20 cellular contexts compared by ENCODE assay signal in genomic region chr15:57353317-57353804, GRCh38. TPM values are rescaled to one million over a fixed set of nuclear protein-coding genes. Genes with fewer than 3 reads are reported as not detected.
DNase-seq lines count a peak whose midpoint lies in the region; ATAC-seq, FAIRE-seq and TF ChIP-seq lines count a peak whose summit lies in the region.
"Had no signal": no experiment of that assay in that cellular context is flagged by ENCODE, and none has a peak within 500 bp of the region (broad histone marks: within the 10 kb centered on the region; RNA-seq: fewer than 3 reads in every experiment).

No MANE protein-coding gene starts in this region.

- FAIRE-seq in pancreas (lab: Jason Lieb, UNC), result no peak
- FAIRE-seq: GM12891, GM18507, RCC 7860 had no signal

- H3K9me3 Mint-ChIP-seq in natural killer cell treated with Interleukin-12 subunit alpha and Interleukin-12 subunit beta and Interleukin-15 and Interleukin-18, amount 100 ng/mL, for 72 hours, result no peaks in the 10 kb centered on the region
- H3K9me3 Mint-ChIP-seq in natural killer cell, result no peaks in the 10 kb centered on the region

- 58 to 63% methylated on average over 10 of the region's 10 CpGs for WGBS in pancreas, 2 donors

- no peaks in the 10 kb centered on the region for H3K4me1 Mint-ChIP-seq in natural killer cell treated with Interleukin-12 subunit alpha and Interleukin-12 subunit beta and Interleukin-15 and Interleukin-18, amount 100 ng/mL, for 72 hours (ENCODE audit: low read depth in 2 of 2)
- H3K4me1 Mint-ChIP-seq in natural killer cell, result no peaks in the 10 kb centered on the region

- H3K36me3 ChIP-seq in mucosa of descending colon (ENCODE audit: low read depth), result no peaks in the 10 kb centered on the region
- H3K36me3 ChIP-seq in upper lobe of right lung, result no peaks in the 10 kb centered on the region
- H3K36me3 ChIP-seq in pancreas, result no peaks in the 10 kb centered on the region
- no peaks in the 10 kb centered on the region for H3K36me3 ChIP-seq in SJCRH30

- TF ChIP-seq CTCF in natural killer cell (IDR thresholded peaks at IDR 0.05) (no peak), choroid plexus epithelial cell (conservative IDR thresholded peaks at IDR 0.05; ENCODE audit: low read depth, low read length) (no peak), mucosa of descending colon (IDR thresholded peaks at IDR 0.05) (no peak), upper lobe of right lung (IDR thresholded peaks at IDR 0.05) (no peak), pancreas (IDR thresholded peaks at IDR 0.05) (no peak)

- peaks cover 0 to 12% of the 10 kb centered on the region in 2 donors for H3K27me3 Mint-ChIP-seq in natural killer cell treated with Interleukin-12 subunit alpha and Interleukin-12 subunit beta and Interleukin-15 and Interleukin-18, amount 100 ng/mL, for 72 hours
- peaks cover 14 to 25% of the 10 kb centered on the region in 2 donors for H3K27me3 Mint-ChIP-seq in natural killer cell (ENCODE audit: low read depth in 2 of 2)

- H3K36me3 Mint-ChIP-seq in natural killer cell treated with Interleukin-12 subunit alpha and Interleukin-12 subunit beta and Interleukin-15 and Interleukin-18, amount 100 ng/mL, for 72 hours, result no peaks in the 10 kb centered on the region
- H3K36me3 Mint-ChIP-seq in natural killer cell, result no peaks in the 10 kb centered on the region

- H3K4me1 ChIP-seq in mucosa of descending colon (ENCODE audit: low read depth) (no peaks in the 10 kb centered on the region), upper lobe of right lung (no peaks in the 10 kb centered on the region), pancreas (no peaks in the 10 kb centered on the region), SJCRH30 (peaks cover 24% of the 10 kb centered on the region)

- H3K9me3 ChIP-seq in mucosa of descending colon (no peaks in the 10 kb centered on the region), upper lobe of right lung (no peaks in the 10 kb centered on the region), pancreas (no peaks in the 10 kb centered on the region), SJCRH30 (replicated peaks) (no peaks in the 10 kb centered on the region)

- H3K27ac ChIP-seq in upper lobe of right lung (no peak overlapping the region), pancreas (no peak overlapping the region), SJCRH30 (no peak overlapping the region)
- H3K27ac ChIP-seq: SK-N-MC had no signal

- H3K4me3 ChIP-seq in choroid plexus epithelial cell (ENCODE audit: low read depth, low read length) (no peak overlapping the region), mucosa of descending colon (no peak overlapping the region), upper lobe of right lung (no peak overlapping the region), pancreas (no peak overlapping the region), SJCRH30 (no peak overlapping the region)
- H3K4me3 ChIP-seq: SK-N-MC had no signal

- H3K27me3 ChIP-seq in upper lobe of right lung (no peaks in the 10 kb centered on the region), pancreas (no peaks in the 10 kb centered on the region), SJCRH30 (no peaks in the 10 kb centered on the region)

- H3K4me3 Mint-ChIP-seq in natural killer cell treated with Interleukin-12 subunit alpha and Interleukin-12 subunit beta and Interleukin-15 and Interleukin-18, amount 100 ng/mL, for 72 hours, result no peak overlapping the region
- H3K4me3 Mint-ChIP-seq in natural killer cell, result no peak overlapping the region
- H3K4me3 Mint-ChIP-seq: HFFc6 had no signal

- ATAC-seq in natural killer cell treated with Interleukin-12 subunit alpha and Interleukin-12 subunit beta and Interleukin-15 and Interleukin-18, amount 100 ng/mL, for 72 hours, result peak; percentile 11 to 15
- ATAC-seq in natural killer cell (no peak), mucosa of descending colon (peak; percentile 44), upper lobe of right lung (peak; percentile 36), pancreas (no peak)
- ATAC-seq: Right ventricle myocardium inferior had no signal

- DNase-seq in natural killer cell treated with Interleukin-12 subunit alpha and Interleukin-12 subunit beta and Interleukin-15 and Interleukin-18, amount 100 ng/mL, for 72 hours (ENCODE audit: low spot score), result no peak
- DNase-seq in natural killer cell (no peak), choroid plexus epithelial cell (ENCODE audit: low read depth) (peak; percentile 72), mucosa of descending colon (no peak), upper lobe of right lung (no peak), pancreas (no peak), NCI-H524 treated with DMSO at 0.1 percent for 48 hours (lab: John Stamatoyannopoulos, UW) (no peak), SJCRH30 (no peak)
- DNase-seq: 8988T, H7, HFFc6, NCI-H1436 treated with DMSO at 0.1 percent for 48 hours, NCI-H2081 treated with DMSO at 0.1 percent for 48 hours, NCI-H446 treated with DMSO at 0.1 percent for 48 hours, NCI-H748 treated with DMSO at 0.1 percent for 48 hours had no signal

- intact Hi-C loops in natural killer cell (cut with micrococcal nuclease), result no loop called here
- intact Hi-C loops in mucosa of descending colon (cut with DNase I, micrococcal nuclease), result no loop called here
- intact Hi-C loops in upper lobe of right lung (cut with DNase I), result no loop called here
- intact Hi-C loops in pancreas (cut with DNase I), result loop anchor here in 1 of 3 donors (5.0 kb wide), 1 partner anchor 169 kb away; no protein-coding TSS in a partner anchor

- no peak overlapping the region for H3K27ac Mint-ChIP-seq in natural killer cell treated with Interleukin-12 subunit alpha and Interleukin-12 subunit beta and Interleukin-15 and Interleukin-18, amount 100 ng/mL, for 72 hours
- H3K27ac Mint-ChIP-seq in natural killer cell, result no peak overlapping the region
- H3K27ac Mint-ChIP-seq: HFFc6 had no signal

RNA-seq across cellular contexts. Expression of gene CGNL1, which starts 22.9 kb away (rescaled TPM):
- total RNA-seq in natural killer cell treated with Interleukin-12 subunit alpha and Interleukin-12 subunit beta and Interleukin-15 and Interleukin-18, amount 100 ng/mL, for 72 hours, result not detected
- total RNA-seq in natural killer cell (not detected), mucosa of descending colon (1 to 10 TPM; 3.3 to 4.5 (median 3.9) TPM), upper lobe of right lung (54.9 TPM), pancreas (10 to 100 TPM; 21.3 to 35.8 (median 25.5) TPM)
- polyA plus RNA-seq in pancreas, result 10 to 100 TPM in 1 of 2 donors, 1 to 10 TPM in 1; 7.3 to 12.6 TPM
- total RNA-seq in SJCRH30 (2014; rRNA removed; shearing (Covaris generic)), result 5.5 and 5.9 TPM in 2 replicates

Comparison
In these comparisons a context has a peak if more than half of its experiments do, and no peak if none do; other contexts are left out.
1. ATAC-seq: peak in natural killer cell treated with Interleukin-12 subunit alpha and Interleukin-12 subunit beta and Interleukin-15 and Interleukin-18, amount 100 ng/mL, for 72 hours (2 of 2), mucosa of descending colon (single experiment) and upper lobe of right lung (single experiment); none in natural killer cell (0 of 3) and pancreas (0 of 4).